Comparison of ENCODE assay signal across 1 cellular context in genomic region chr9:137406876-137407589, GRCh38.
TF ChIP-seq lines count a peak whose summit lies in the region.

No MANE protein-coding gene starts in this region.

TF ChIP-seq in HepG2, 621 proteins besides CTCF, POLR2A, EP300 and RAD21 (continued from another document and continues in another):
- TF ChIP-seq ZFP91 (CRISPR knock-in tag; IDR thresholded peaks at IDR 0.05; ENCODE audit: borderline replicate concordance) = peak; percentile 68; the same call in 1 of the 2 replicates
- peak; percentile 51 for TF ChIP-seq SKI (IDR thresholded peaks at IDR 0.05; ENCODE audit: partially characterized antibody)
- peak; percentile 47; the same call in 1 of the 2 replicates for TF ChIP-seq EED (CRISPR knock-in tag; IDR thresholded peaks at IDR 0.05)
- 0 out of 2 replicates have a peak, but pooled peaks have one; percentile 43 for TF ChIP-seq ZIK1 (CRISPR knock-in tag; IDR thresholded peaks at IDR 0.05; ENCODE audit: borderline replicate concordance, low read depth)
- peak; percentile 96 for TF ChIP-seq AKAP8 (CRISPR knock-in tag; IDR thresholded peaks at IDR 0.05)
- no peak for TF ChIP-seq ZNF484 (CRISPR knock-in tag; IDR thresholded peaks at IDR 0.05; ENCODE audit: borderline replicate concordance, low read depth)
- no peak for TF ChIP-seq DBP (CRISPR knock-in tag; IDR thresholded peaks at IDR 0.05; ENCODE audit: not compliant biosample characterization)
- TF ChIP-seq MIER2 (CRISPR knock-in tag; IDR thresholded peaks at IDR 0.05) = no peak
- no peak for TF ChIP-seq ZNF343 (CRISPR knock-in tag; IDR thresholded peaks at IDR 0.05)
- no peak for TF ChIP-seq ARHGAP35 (CRISPR knock-in tag; IDR thresholded peaks at IDR 0.05; ENCODE audit: borderline replicate concordance)
- TF ChIP-seq ZNF574 (CRISPR knock-in tag; IDR thresholded peaks at IDR 0.05) = peak; percentile 31; the same call in 1 of the 2 replicates
- peak; percentile 65 for TF ChIP-seq KDM5B (CRISPR knock-in tag; IDR thresholded peaks at IDR 0.05; ENCODE audit: borderline replicate concordance)
- TF ChIP-seq MYC (CRISPR knock-in tag; IDR thresholded peaks at IDR 0.05; ENCODE audit: borderline replicate concordance) = peak; percentile 57; the same call in 1 of the 2 replicates
- no peak for TF ChIP-seq PRPF4 (IDR thresholded peaks at IDR 0.05; ENCODE audit: low read depth, low read length, poor library complexity, severe bottlenecking)
- TF ChIP-seq MXI1 (IDR thresholded peaks at IDR 0.05; ENCODE audit: borderline replicate concordance, low read depth, low read length) = peak; percentile 31; the same call in 1 of the 3 replicates
- TF ChIP-seq KLF6 (CRISPR knock-in tag; IDR thresholded peaks at IDR 0.05) = no peak
- TF ChIP-seq PAXIP1 (CRISPR knock-in tag; conservative IDR thresholded peaks at IDR 0.05) = 0 out of 2 replicates have a peak, but pooled peaks have one; percentile 12
- no peak for TF ChIP-seq ZNF335 (CRISPR knock-in tag; IDR thresholded peaks at IDR 0.05)
- no peak for TF ChIP-seq MLLT10 (CRISPR knock-in tag; IDR thresholded peaks at IDR 0.05)
- TF ChIP-seq ZNF556 (CRISPR knock-in tag; IDR thresholded peaks at IDR 0.05; ENCODE audit: borderline replicate concordance) = no peak
- TF ChIP-seq BRCA1 (CRISPR knock-in tag; IDR thresholded peaks at IDR 0.05) = no peak
- peak; percentile 87; the same call in 1 of the 2 replicates for TF ChIP-seq ZBTB7B (CRISPR knock-in tag; IDR thresholded peaks at IDR 0.05)
- TF ChIP-seq HOXA3 (CRISPR knock-in tag; IDR thresholded peaks at IDR 0.05) = peak; percentile 50; the same call in 1 of the 2 replicates
- TF ChIP-seq ZNF251 (CRISPR knock-in tag; IDR thresholded peaks at IDR 0.05) = no peak
- peak; percentile 20; the same call in 1 of the 2 replicates for TF ChIP-seq ZBED4 (CRISPR knock-in tag; IDR thresholded peaks at IDR 0.05; ENCODE audit: borderline replicate concordance)
- TF ChIP-seq HOXA9 (CRISPR knock-in tag; IDR thresholded peaks at IDR 0.05; ENCODE audit: borderline replicate concordance) = no peak
- TF ChIP-seq ZBTB7A (CRISPR knock-in tag; IDR thresholded peaks at IDR 0.05) = 0 out of 2 replicates have a peak, but pooled peaks have one; percentile 13
- no peak for TF ChIP-seq ATM (IDR thresholded peaks at IDR 0.05; ENCODE audit: borderline replicate concordance)
- TF ChIP-seq ZNF580 (CRISPR knock-in tag; IDR thresholded peaks at IDR 0.05; ENCODE audit: borderline replicate concordance, low read depth) = no peak
- TF ChIP-seq ARNTL (CRISPR knock-in tag; IDR thresholded peaks at IDR 0.05) = 0 out of 2 replicates have a peak, but pooled peaks have one; percentile 32
- TF ChIP-seq ZZZ3 (CRISPR knock-in tag; IDR thresholded peaks at IDR 0.05; ENCODE audit: borderline replicate concordance) = no peak
- no peak for TF ChIP-seq ZSCAN12 (CRISPR knock-in tag; IDR thresholded peaks at IDR 0.05)
- TF ChIP-seq PATZ1 (CRISPR knock-in tag; IDR thresholded peaks at IDR 0.05) = peak; percentile 56
- no peak for TF ChIP-seq CENPX (CRISPR knock-in tag; IDR thresholded peaks at IDR 0.05)
- TF ChIP-seq NFIC (IDR thresholded peaks at IDR 0.05; ENCODE audit: low read length) = no peak
- TF ChIP-seq PCBP2 (optimal IDR thresholded peaks at IDR 0.05; ENCODE audit: low read depth, low read length, poor library complexity, severe bottlenecking) = no peak
- no peak for TF ChIP-seq ETS1 (CRISPR knock-in tag; IDR thresholded peaks at IDR 0.05)
- TF ChIP-seq RNF2 (conservative IDR thresholded peaks at IDR 0.05; ENCODE audit: low read depth) = peak; percentile 61; the same call in 1 of the 2 replicates
- TF ChIP-seq ZBTB46 (CRISPR knock-in tag; IDR thresholded peaks at IDR 0.05; ENCODE audit: borderline replicate concordance) = no peak
- TF ChIP-seq ZNF781 (CRISPR knock-in tag; IDR thresholded peaks at IDR 0.05; ENCODE audit: borderline replicate concordance, not compliant biosample characterization) = no peak
- no peak for TF ChIP-seq PLSCR1 (CRISPR knock-in tag; IDR thresholded peaks at IDR 0.05; ENCODE audit: borderline replicate concordance)
- TF ChIP-seq RORA (CRISPR knock-in tag; IDR thresholded peaks at IDR 0.05) = no peak
- TF ChIP-seq SRSF1 (optimal IDR thresholded peaks at IDR 0.05; ENCODE audit: low read depth, low read length) = peak; percentile 42
- no peak for TF ChIP-seq GTF3A (CRISPR knock-in tag; conservative IDR thresholded peaks at IDR 0.05)
